ENCODE assay signal across 8 cellular contexts in the genomic region with DNA sequence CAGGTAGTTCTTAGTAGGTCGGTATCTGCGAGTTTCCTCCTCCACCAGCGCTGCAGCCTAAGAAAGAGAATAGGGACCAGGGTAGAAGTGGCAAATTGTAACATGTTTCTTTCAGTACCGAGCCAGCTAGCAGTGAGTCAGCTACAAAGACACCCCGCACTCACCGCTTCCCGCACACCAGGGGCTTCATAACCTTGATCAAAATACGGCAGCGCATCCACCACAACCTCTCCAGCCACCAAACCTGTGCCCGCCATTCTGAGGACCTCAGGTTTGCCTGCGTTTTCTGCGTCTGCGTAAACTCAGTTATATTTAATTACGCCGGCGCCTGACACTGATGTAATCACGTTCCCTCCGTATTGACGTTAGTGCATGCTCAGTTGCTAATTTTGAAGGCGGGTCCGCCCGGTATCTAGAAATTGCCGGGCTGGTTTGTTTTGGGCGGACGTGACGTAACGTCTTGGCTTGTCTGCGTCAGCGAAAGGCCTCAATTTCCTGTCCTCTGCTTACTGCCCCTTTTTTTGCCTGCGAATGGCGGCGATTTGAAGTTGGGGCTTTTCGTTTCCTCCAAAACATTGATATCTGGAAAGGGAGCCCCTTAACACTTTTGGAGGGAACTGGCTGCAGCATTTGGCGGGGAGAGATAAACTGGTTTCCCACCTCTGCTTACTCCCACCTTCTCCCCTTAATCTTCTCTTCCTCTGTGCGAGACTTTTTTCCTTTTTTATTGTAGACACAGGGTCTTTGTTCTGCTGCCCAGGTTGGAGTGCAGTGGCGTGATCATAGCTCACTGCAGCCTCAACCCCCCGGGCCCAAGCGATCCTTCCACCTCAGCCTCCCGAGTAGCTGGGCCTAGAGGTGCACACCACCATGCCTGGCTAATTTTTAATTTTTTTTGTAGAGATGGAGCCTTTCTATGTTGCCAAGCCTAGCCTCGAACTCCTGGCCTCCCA. TPM values are rescaled to one million over a fixed set of nuclear protein-coding genes. Genes with fewer than 3 reads are reported as not detected.
DNase-seq lines count a peak whose midpoint lies in the region; TF ChIP-seq lines count a peak whose summit lies in the region.

TSS of gene BCAS2 (minus strand) at position 281 of the 953 bp plus-strand sequence. CDS start at position 257, 24 bp downstream.

- H3K4me3 ChIP-seq in MG63 (peak within 1 kb of the TSS; percentile 73), fibroblast of the aortic adventitia (ENCODE audit: low read depth, low read length) (peak within 1 kb of the TSS; percentile 93)

- H2AK5ac ChIP-seq in H9 (ENCODE audit: insufficient read length, low read length): no peak within 1 kb of the TSS

- no peak within 1 kb of the TSS for H3K23ac ChIP-seq in H9 (ENCODE audit: insufficient read length, low read depth, low read length)

- H3K4me3 Mint-ChIP-seq in H9 (peak within 1 kb of the TSS; percentile 94 to 99), nephron (peak within 1 kb of the TSS; percentile 94 to 98 (median 95))
- peak within 1 kb of the TSS; percentile 97 for H3K4me3 Mint-ChIP-seq in stimulated activated naive CD8-positive, alpha-beta T cell treated with anti-CD3 and anti-CD28 coated beads, Interleukin-15, Interleukin-2, amounts not matched to agents 100 ng/mL and 50 ng/mL, for 24 hours

- no CpG with 5 or more reads among the region's 40 CpGs for WGBS in H9 (ENCODE audit: extremely low coverage, insufficient read length, low lambda C conversion rate)

- peak within 1 kb of the TSS; percentile 89 for H3T11ph ChIP-seq in H9 (ENCODE audit: low read length)

- H2BK20ac ChIP-seq in H9 (ENCODE audit: low read depth, low read length, poor library complexity, severe bottlenecking): no peak within 1 kb of the TSS

- peak within 1 kb of the TSS; percentile 96 for H4K5ac ChIP-seq in H9 (ENCODE audit: insufficient read length, low read depth, low read length)

- H2BK15ac ChIP-seq in H9 (ENCODE audit: low read depth, low read length): 0 out of 2 replicates have a peak within 1 kb of the TSS, but pooled peaks have one; percentile 29

- H3K9me3 Mint-ChIP-seq in H9 (no peaks in the 10 kb centered on the region), nephron (no peaks in the 10 kb centered on the region)
- H3K9me3 Mint-ChIP-seq in stimulated activated naive CD8-positive, alpha-beta T cell treated with anti-CD3 and anti-CD28 coated beads, Interleukin-15, Interleukin-2, amounts not matched to agents 100 ng/mL and 50 ng/mL, for 24 hours: no peaks in the 10 kb centered on the region

- peaks cover 32% of the 10 kb centered on the region for H3K36me3 ChIP-seq in MG63

- H4K8ac ChIP-seq in H9 (replicated peaks; ENCODE audit: insufficient read length, low read depth, low read length): peak within 1 kb of the TSS; percentile 58

- peaks cover 2 to 9% of the 10 kb centered on the region in 2 experiments; a peak in 3 of 4 replicates for H3K4me1 Mint-ChIP-seq in H9
- H3K4me1 Mint-ChIP-seq in nephron: peaks cover 22% of the 10 kb centered on the region
- peaks cover 33% of the 10 kb centered on the region for H3K4me1 Mint-ChIP-seq in stimulated activated naive CD8-positive, alpha-beta T cell treated with anti-CD3 and anti-CD28 coated beads, Interleukin-15, Interleukin-2, amounts not matched to agents 100 ng/mL and 50 ng/mL, for 24 hours (ENCODE audit: low read depth)

- H2AFZ ChIP-seq in H9 (ENCODE audit: low read length): no peak within 1 kb of the TSS

- TF ChIP-seq CTCF in H9 (conservative IDR thresholded peaks at IDR 0.05): no peak
- no peak for TF ChIP-seq CTCF in fibroblast of the aortic adventitia (IDR thresholded peaks at IDR 0.05; ENCODE audit: insufficient read depth, low read length)
- TF ChIP-seq CTCF in nephron (IDR thresholded peaks at IDR 0.05; ENCODE audit: unreplicated experiment in 3 of 3): no peak

- no peaks in the 10 kb centered on the region for H4K20me1 ChIP-seq in H9 (ENCODE audit: control insufficient read depth, insufficient read depth, insufficient read length)

- peaks cover 4% of the 10 kb centered on the region for H3K27me3 Mint-ChIP-seq in H9 (ENCODE audit: low read depth)
- no peaks in the 10 kb centered on the region for H3K27me3 Mint-ChIP-seq in nephron (ENCODE audit: low read depth)
- no peaks in the 10 kb centered on the region for H3K27me3 Mint-ChIP-seq in stimulated activated naive CD8-positive, alpha-beta T cell treated with anti-CD3 and anti-CD28 coated beads, Interleukin-15, Interleukin-2, amounts not matched to agents 100 ng/mL and 50 ng/mL, for 24 hours

- peak within 1 kb of the TSS; percentile 92 for H3K14ac ChIP-seq in H9 (ENCODE audit: insufficient read depth, low read length)

- no peak within 1 kb of the TSS for H2BK12ac ChIP-seq in H9 (ENCODE audit: insufficient read length, low read depth, low read length)

- DNase-seq in ELR (ENCODE audit: low read depth) (peak; percentile 98), H9 (peak; percentile 96), MG63 (peak; percentile 98), SHP77 treated with DMSO at 0.1 percent for 48 hours (lab: John Stamatoyannopoulos, UW) (peak; percentile 96), fibroblast of the aortic adventitia (ENCODE audit: low read depth) (peak; percentile 99)
- peak; percentile 98 for DNase-seq in activated effector memory CD4-positive, alpha-beta T cell treated with anti-CD3 and anti-CD28 coated beads, Interleukin-2, amount 50 U/mL, for 16 hours

- peaks cover 9% of the 10 kb centered on the region for H3K23me2 ChIP-seq in H9 (ENCODE audit: insufficient read length, low read depth, low read length, poor library complexity, severe bottlenecking)

- H3K4me1 ChIP-seq in H9 (ENCODE audit: insufficient read depth, low read length): no peaks in the 10 kb centered on the region

- peak within 1 kb of the TSS; percentile 32; the same call in 1 of the 2 replicates for H3K4ac ChIP-seq in H9 (ENCODE audit: low read depth, low read length)

- no peak within 1 kb of the TSS for H3K56ac ChIP-seq in H9 (ENCODE audit: insufficient read length, low read depth, low read length)

- H3K4me2 ChIP-seq in H9 (ENCODE audit: insufficient read depth, insufficient read length, low read length): peak within 1 kb of the TSS; percentile 91

- peak within 1 kb of the TSS; percentile 95 for H3K18ac ChIP-seq in H9 (ENCODE audit: insufficient read length, low read depth, low read length)

- H2BK5ac ChIP-seq in H9 (ENCODE audit: insufficient read length, low read length): peak within 1 kb of the TSS; percentile 58

- no peak within 1 kb of the TSS for H3K27ac ChIP-seq in H9 (ENCODE audit: insufficient read length, low read depth, low read length)

- H3K9ac ChIP-seq in H9 (ENCODE audit: extremely low read depth, insufficient read length, low read length): peak within 1 kb of the TSS; percentile 96

- peaks cover 3% of the 10 kb centered on the region for H3K79me1 ChIP-seq in H9 (ENCODE audit: insufficient read depth, low read depth, low read length, poor library complexity, severe bottlenecking)

- H3K27ac Mint-ChIP-seq in H9: peak within 1 kb of the TSS; percentile 97 to 99 (median 99)
- peak within 1 kb of the TSS; percentile 90 to 98 (median 96) for H3K27ac Mint-ChIP-seq in nephron
- H3K27ac Mint-ChIP-seq in stimulated activated naive CD8-positive, alpha-beta T cell treated with anti-CD3 and anti-CD28 coated beads, Interleukin-15, Interleukin-2, amounts not matched to agents 100 ng/mL and 50 ng/mL, for 24 hours: peak within 1 kb of the TSS; percentile 97

- H3K27me3 ChIP-seq in H9 (ENCODE audit: insufficient read depth, low read length) (no peaks in the 10 kb centered on the region), MG63 (no peaks in the 10 kb centered on the region)

- H2BK120ac ChIP-seq in H9 (ENCODE audit: low read depth, low read length, poor library complexity, severe bottlenecking): peak within 1 kb of the TSS; percentile 24

- H4K91ac ChIP-seq in H9 (ENCODE audit: insufficient read length, low read depth, low read length): peak within 1 kb of the TSS; percentile 59

- H3K9me3 ChIP-seq in H9 (ENCODE audit: control insufficient read depth, low read depth, low read length): no peaks in the 10 kb centered on the region
- H3K9me3 ChIP-seq in MG63: no peaks in the 10 kb centered on the region

- H3K36me3 Mint-ChIP-seq in H9 (ENCODE audit: insufficient read depth in 1 of 3, low read depth in 3 of 3) (peaks cover 14 to 32% (median 30%) of the 10 kb centered on the region in 3 experiments; a peak in 6 of 7 replicates), nephron (ENCODE audit: low read depth) (peaks cover 20% of the 10 kb centered on the region)
- peaks cover 23% of the 10 kb centered on the region for H3K36me3 Mint-ChIP-seq in stimulated activated naive CD8-positive, alpha-beta T cell treated with anti-CD3 and anti-CD28 coated beads, Interleukin-15, Interleukin-2, amounts not matched to agents 100 ng/mL and 50 ng/mL, for 24 hours (ENCODE audit: low read depth)

- peaks cover 4% of the 10 kb centered on the region; the same call in 1 of the 2 replicates for H3K79me2 ChIP-seq in H9 (ENCODE audit: insufficient read depth, low read length)

RNA-seq across cellular contexts. Expression of gene BCAS2, which starts in this region (rescaled TPM):
- 72.1 and 75.3 TPM in 2 replicates for total RNA-seq in H9 (2021)
- total RNA-seq in MG63 (2014; rRNA removed; shearing (Covaris generic); ENCODE audit: low replicate concordance): 26.5 and 44.2 TPM in 2 replicates
- total RNA-seq in fibroblast of the aortic adventitia (ENCODE audit: low replicate concordance): 35.0 and 52.5 TPM in 2 replicates
